In the genomic region with DNA sequence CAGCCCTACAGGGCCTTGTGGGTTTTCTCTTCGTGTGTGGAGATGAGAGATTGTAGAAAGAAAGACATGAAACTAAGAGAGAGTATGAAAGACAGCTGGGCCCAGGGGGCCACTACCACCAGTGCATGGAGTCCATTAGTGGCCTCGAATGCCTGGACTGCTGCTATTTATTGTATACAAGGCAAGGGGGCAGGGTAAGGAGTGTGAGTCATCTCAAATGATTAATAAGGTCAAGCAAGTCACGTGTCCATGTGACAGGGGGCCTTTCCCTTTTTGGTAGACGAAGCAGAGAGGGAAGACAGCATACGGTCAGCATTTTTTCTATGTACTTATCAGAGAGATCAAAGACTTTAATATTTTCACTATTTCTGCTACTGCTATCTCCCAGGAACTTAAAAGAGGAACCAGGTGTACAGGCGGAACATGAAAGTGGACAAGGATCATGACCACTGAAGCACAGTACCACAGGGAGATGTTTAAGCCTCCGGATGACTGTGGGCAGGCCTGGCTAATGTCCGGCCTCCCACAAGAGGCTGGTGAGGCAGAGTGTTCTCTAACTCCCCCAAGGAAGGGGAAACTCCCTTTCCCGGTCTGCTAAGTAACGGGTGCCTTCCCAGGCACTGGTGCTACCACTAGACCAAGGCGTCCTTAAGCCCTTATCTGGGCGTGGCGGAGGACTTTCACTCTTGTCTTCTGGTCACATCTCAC, we compare ENCODE assay signal across 1 cellular context.
TF ChIP-seq lines count a peak whose summit lies in the region.

No MANE protein-coding gene starts in this region.

TF ChIP-seq in HepG2, 621 proteins besides CTCF, POLR2A, EP300 and RAD21 (continued from another document and continues in another):
- no peak for TF ChIP-seq CREBL2 (CRISPR knock-in tag; IDR thresholded peaks at IDR 0.05; ENCODE audit: borderline replicate concordance)
- TF ChIP-seq, protein P1, sequence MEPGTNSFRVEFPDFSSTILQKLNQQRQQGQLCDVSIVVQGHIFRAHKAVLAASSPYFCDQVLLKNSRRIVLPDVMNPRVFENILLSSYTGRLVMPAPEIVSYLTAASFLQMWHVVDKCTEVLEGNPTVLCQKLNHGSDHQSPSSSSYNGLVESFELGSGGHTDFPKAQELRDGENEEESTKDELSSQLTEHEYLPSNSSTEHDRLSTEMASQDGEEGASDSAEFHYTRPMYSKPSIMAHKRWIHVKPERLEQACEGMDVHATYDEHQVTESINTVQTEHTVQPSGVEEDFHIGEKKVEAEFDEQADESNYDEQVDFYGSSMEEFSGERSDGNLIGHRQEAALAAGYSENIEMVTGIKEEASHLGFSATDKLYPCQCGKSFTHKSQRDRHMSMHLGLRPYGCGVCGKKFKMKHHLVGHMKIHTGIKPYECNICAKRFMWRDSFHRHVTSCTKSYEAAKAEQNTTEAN (CRISPR knock-in tag; conservative IDR thresholded peaks at IDR 0.05) = no peak
- TF ChIP-seq ZFP36L1 (CRISPR knock-in tag; IDR thresholded peaks at IDR 0.05) = no peak
- no peak for TF ChIP-seq NFIB (CRISPR knock-in tag; IDR thresholded peaks at IDR 0.05; ENCODE audit: borderline replicate concordance)
- TF ChIP-seq, protein P2, sequence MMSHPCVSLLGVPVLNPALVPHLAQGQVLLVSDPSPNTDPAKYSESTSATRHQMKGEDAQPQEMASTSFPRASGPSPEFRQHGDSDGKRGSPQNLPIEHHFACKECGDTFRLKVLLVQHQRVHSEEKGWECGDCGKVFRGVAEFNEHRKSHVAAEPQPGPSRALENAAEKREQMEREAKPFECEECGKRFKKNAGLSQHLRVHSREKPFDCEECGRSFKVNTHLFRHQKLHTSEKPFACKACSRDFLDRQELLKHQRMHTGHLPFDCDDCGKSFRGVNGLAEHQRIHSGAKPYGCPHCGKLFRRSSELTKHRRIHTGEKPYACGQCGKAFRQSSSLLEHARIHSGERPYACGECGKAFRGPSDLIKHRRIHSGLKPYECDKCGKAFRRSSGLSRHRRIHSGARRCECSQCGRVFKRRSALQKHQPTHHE (CRISPR knock-in tag; IDR thresholded peaks at IDR 0.05; ENCODE audit: borderline replicate concordance) = no peak
- TF ChIP-seq ZNF713 (CRISPR knock-in tag; IDR thresholded peaks at IDR 0.05) = no peak
- TF ChIP-seq ZBTB1 (CRISPR knock-in tag; IDR thresholded peaks at IDR 0.05; ENCODE audit: borderline replicate concordance) = no peak
- TF ChIP-seq SP5 (CRISPR knock-in tag; IDR thresholded peaks at IDR 0.05; ENCODE audit: borderline replicate concordance, low read depth) = peak; percentile 48; the same call in 1 of the 2 replicates
- TF ChIP-seq, protein P3, sequence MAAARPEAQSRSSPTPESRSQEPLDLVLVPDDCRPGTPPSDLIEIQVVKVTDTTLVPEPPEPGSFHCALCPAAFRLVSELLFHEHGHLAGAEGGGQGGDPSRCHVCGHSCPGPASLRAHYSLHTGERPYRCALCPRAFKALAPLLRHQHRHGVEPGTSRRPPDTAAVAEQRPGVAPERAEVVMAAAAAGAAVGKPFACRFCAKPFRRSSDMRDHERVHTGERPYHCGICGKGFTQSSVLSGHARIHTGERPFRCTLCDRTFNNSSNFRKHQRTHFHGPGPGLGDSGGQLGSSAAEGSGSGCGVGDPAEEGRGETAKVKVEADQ (CRISPR knock-in tag; IDR thresholded peaks at IDR 0.05; ENCODE audit: borderline replicate concordance) = no peak
- TF ChIP-seq GTF2F1 (IDR thresholded peaks at IDR 0.05; ENCODE audit: low read length) = no peak
- TF ChIP-seq KLF13 (CRISPR knock-in tag; IDR thresholded peaks at IDR 0.05) = no peak
- TF ChIP-seq ZEB1 (IDR thresholded peaks at IDR 0.05; ENCODE audit: insufficient replicate concordance, low read depth) = no peak
- TF ChIP-seq, protein P4, sequence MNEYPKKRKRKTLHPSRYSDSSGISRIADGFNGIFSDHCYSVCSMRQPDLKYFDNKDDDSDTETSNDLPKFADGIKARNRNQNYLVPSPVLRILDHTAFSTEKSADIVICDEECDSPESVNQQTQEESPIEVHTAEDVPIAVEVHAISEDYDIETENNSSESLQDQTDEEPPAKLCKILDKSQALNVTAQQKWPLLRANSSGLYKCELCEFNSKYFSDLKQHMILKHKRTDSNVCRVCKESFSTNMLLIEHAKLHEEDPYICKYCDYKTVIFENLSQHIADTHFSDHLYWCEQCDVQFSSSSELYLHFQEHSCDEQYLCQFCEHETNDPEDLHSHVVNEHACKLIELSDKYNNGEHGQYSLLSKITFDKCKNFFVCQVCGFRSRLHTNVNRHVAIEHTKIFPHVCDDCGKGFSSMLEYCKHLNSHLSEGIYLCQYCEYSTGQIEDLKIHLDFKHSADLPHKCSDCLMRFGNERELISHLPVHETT (CRISPR knock-in tag; conservative IDR thresholded peaks at IDR 0.05) = no peak
- no peak for TF ChIP-seq ZBTB38 (CRISPR knock-in tag; IDR thresholded peaks at IDR 0.05)
- no peak for TF ChIP-seq GTF3A (CRISPR knock-in tag; conservative IDR thresholded peaks at IDR 0.05)
- TF ChIP-seq, protein P5, sequence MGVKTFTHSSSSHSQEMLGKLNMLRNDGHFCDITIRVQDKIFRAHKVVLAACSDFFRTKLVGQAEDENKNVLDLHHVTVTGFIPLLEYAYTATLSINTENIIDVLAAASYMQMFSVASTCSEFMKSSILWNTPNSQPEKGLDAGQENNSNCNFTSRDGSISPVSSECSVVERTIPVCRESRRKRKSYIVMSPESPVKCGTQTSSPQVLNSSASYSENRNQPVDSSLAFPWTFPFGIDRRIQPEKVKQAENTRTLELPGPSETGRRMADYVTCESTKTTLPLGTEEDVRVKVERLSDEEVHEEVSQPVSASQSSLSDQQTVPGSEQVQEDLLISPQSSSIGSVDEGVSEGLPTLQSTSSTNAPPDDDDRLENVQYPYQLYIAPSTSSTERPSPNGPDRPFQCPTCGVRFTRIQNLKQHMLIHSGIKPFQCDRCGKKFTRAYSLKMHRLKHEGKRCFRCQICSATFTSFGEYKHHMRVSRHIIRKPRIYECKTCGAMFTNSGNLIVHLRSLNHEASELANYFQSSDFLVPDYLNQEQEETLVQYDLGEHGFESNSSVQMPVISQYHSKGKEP (CRISPR knock-in tag; IDR thresholded peaks at IDR 0.05) = no peak
- no peak for TF ChIP-seq ZNF605 (CRISPR knock-in tag; IDR thresholded peaks at IDR 0.05)
- no peak for TF ChIP-seq HNRNPK (IDR thresholded peaks at IDR 0.05; ENCODE audit: low read depth, low read length, poor library complexity, severe bottlenecking)
- TF ChIP-seq, protein P6, sequence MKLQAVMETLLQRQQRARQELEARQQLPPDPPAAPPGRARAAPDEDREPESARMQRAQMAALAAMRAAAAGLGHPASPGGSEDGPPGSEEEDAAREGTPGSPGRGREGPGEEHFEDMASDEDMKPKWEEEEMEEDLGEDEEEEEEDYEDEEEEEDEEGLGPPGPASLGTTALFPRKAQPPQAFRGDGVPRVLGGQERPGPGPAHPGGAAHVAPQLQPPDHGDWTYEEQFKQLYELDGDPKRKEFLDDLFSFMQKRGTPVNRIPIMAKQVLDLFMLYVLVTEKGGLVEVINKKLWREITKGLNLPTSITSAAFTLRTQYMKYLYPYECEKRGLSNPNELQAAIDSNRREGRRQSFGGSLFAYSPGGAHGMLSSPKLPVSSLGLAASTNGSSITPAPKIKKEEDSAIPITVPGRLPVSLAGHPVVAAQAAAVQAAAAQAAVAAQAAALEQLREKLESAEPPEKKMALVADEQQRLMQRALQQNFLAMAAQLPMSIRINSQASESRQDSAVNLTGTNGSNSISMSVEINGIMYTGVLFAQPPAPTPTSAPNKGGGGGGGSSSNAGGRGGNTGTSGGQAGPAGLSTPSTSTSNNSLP (IDR thresholded peaks at IDR 0.05; ENCODE audit: low read depth, low read length) = peak; percentile 84
- TF ChIP-seq HNRNPH1 (optimal IDR thresholded peaks at IDR 0.05; ENCODE audit: low read depth, low read length) = no peak
- 0 out of 2 replicates have a peak, but pooled peaks have one; percentile 34 for TF ChIP-seq ZNF335 (CRISPR knock-in tag; IDR thresholded peaks at IDR 0.05)
- TF ChIP-seq ZNF619 (CRISPR knock-in tag; IDR thresholded peaks at IDR 0.05) = no peak
- peak; percentile 67 for TF ChIP-seq FOXP4 (CRISPR knock-in tag; IDR thresholded peaks at IDR 0.05)
- no peak for TF ChIP-seq TEAD2 (CRISPR knock-in tag; IDR thresholded peaks at IDR 0.05)
- TF ChIP-seq PCBP1 (IDR thresholded peaks at IDR 0.05; ENCODE audit: borderline replicate concordance, low read depth, low read length) = no peak
- TF ChIP-seq TMF1 (CRISPR knock-in tag; IDR thresholded peaks at IDR 0.05; ENCODE audit: low read depth) = no peak
- TF ChIP-seq ZNF572 (CRISPR knock-in tag; IDR thresholded peaks at IDR 0.05) = no peak
- TF ChIP-seq ZNF253 (CRISPR knock-in tag; IDR thresholded peaks at IDR 0.05; ENCODE audit: borderline replicate concordance) = no peak
- TF ChIP-seq ZMYM2 (CRISPR knock-in tag; IDR thresholded peaks at IDR 0.05) = no peak
- TF ChIP-seq ZNF225 (CRISPR knock-in tag; IDR thresholded peaks at IDR 0.05) = no peak
- TF ChIP-seq ZNF484 (CRISPR knock-in tag; IDR thresholded peaks at IDR 0.05; ENCODE audit: borderline replicate concordance, low read depth) = no peak
- no peak for TF ChIP-seq RXRA (CRISPR knock-in tag; IDR thresholded peaks at IDR 0.05)
- peak; percentile 56 for TF ChIP-seq NCOA2 (CRISPR knock-in tag; IDR thresholded peaks at IDR 0.05)
- no peak for TF ChIP-seq GFI1 (CRISPR knock-in tag; IDR thresholded peaks at IDR 0.05; ENCODE audit: borderline replicate concordance)
- TF ChIP-seq, protein P7, sequence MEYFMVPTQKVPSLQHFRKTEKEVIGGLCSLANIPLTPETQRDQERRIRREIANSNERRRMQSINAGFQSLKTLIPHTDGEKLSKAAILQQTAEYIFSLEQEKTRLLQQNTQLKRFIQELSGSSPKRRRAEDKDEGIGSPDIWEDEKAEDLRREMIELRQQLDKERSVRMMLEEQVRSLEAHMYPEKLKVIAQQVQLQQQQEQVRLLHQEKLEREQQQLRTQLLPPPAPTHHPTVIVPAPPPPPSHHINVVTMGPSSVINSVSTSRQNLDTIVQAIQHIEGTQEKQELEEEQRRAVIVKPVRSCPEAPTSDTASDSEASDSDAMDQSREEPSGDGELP (IDR thresholded peaks at IDR 0.05; ENCODE audit: borderline replicate concordance, low read depth) = no peak; the same call in 1 of the 2 replicates
- TF ChIP-seq HIC2 (CRISPR knock-in tag; IDR thresholded peaks at IDR 0.05; ENCODE audit: low read depth) = no peak
- TF ChIP-seq SRF (IDR thresholded peaks at IDR 0.05; ENCODE audit: low read depth, low read length) = no peak
- TF ChIP-seq ATAD3A (CRISPR knock-in tag; IDR thresholded peaks at IDR 0.05) = no peak
- TF ChIP-seq RXRB (CRISPR knock-in tag; IDR thresholded peaks at IDR 0.05; ENCODE audit: borderline replicate concordance) = peak; percentile 62; the same call in 1 of the 2 replicates
- TF ChIP-seq U2AF2 (IDR thresholded peaks at IDR 0.05; ENCODE audit: low read depth, low read length) = no peak
- TF ChIP-seq ZNF776 (CRISPR knock-in tag; IDR thresholded peaks at IDR 0.05) = no peak
- TF ChIP-seq, protein P8, sequence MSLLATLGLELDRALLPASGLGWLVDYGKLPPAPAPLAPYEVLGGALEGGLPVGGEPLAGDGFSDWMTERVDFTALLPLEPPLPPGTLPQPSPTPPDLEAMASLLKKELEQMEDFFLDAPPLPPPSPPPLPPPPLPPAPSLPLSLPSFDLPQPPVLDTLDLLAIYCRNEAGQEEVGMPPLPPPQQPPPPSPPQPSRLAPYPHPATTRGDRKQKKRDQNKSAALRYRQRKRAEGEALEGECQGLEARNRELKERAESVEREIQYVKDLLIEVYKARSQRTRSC (CRISPR knock-in tag; IDR thresholded peaks at IDR 0.05; ENCODE audit: low read depth) = no peak
- TF ChIP-seq KDM5B (CRISPR knock-in tag; IDR thresholded peaks at IDR 0.05; ENCODE audit: borderline replicate concordance) = no peak
- TF ChIP-seq, protein P9, sequence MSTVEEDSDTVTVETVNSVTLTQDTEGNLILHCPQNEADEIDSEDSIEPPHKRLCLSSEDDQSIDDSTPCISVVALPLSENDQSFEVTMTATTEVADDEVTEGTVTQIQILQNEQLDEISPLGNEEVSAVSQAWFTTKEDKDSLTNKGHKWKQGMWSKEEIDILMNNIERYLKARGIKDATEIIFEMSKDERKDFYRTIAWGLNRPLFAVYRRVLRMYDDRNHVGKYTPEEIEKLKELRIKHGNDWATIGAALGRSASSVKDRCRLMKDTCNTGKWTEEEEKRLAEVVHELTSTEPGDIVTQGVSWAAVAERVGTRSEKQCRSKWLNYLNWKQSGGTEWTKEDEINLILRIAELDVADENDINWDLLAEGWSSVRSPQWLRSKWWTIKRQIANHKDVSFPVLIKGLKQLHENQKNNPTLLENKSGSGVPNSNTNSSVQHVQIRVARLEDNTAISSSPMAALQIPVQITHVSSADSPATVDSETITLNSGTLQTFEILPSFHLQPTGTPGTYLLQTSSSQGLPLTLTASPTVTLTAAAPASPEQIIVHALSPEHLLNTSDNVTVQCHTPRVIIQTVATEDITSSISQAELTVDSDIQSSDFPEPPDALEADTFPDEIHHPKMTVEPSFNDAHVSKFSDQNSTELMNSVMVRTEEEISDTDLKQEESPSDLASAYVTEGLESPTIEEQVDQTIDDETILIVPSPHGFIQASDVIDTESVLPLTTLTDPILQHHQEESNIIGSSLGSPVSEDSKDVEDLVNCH (CRISPR knock-in tag; IDR thresholded peaks at IDR 0.05) = no peak
- no peak for TF ChIP-seq ZNF260 (CRISPR knock-in tag; IDR thresholded peaks at IDR 0.05; ENCODE audit: borderline replicate concordance, low read depth)
- TF ChIP-seq ZZZ3 (CRISPR knock-in tag; IDR thresholded peaks at IDR 0.05; ENCODE audit: borderline replicate concordance) = no peak
- no peak for TF ChIP-seq TEAD3 (CRISPR knock-in tag; optimal IDR thresholded peaks at IDR 0.05; ENCODE audit: borderline replicate concordance)
- TF ChIP-seq ZNF230 (CRISPR knock-in tag; IDR thresholded peaks at IDR 0.05) = no peak
